8 cellular contexts compared by ENCODE assay signal in the genomic region with DNA sequence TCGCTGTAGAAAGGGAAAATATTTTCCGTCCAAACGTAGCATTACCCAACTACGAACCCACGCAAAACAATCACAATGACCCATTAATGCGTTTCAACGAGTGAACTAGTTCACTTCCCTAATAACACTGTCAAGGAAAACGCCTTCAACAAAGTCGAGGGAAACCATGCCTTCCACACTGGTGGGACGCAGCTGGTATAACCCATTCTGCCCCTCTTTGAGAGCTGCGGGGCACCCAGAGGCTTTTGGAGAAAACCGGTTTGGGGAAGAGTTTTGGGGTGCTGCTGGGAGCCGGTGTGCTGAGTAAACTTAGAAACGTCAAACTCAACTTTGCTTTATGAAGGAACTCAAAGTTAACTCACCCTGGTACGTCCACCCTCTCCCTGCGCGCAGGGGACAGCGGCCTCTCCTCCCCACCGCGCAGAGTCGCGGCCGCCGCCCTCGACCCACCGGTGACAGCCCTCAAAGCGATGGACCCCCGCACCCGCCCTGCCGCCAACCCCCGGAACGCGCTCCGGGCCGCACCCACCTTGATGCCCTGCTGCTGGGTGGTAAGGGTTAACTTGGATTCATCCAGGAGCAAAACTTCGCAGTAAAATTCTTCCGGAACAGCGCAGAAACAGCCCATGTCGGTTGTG. TPM values are rescaled to one million over a fixed set of nuclear protein-coding genes. Genes with fewer than 3 reads are reported as not detected.
A peak's percentile ranks its signal among the peaks of the same experiment; 100 is the strongest.
DNase-seq lines count a peak whose midpoint lies in the region; TF ChIP-seq lines count a peak whose summit lies in the region.

No MANE protein-coding gene starts in this region.

- H3K27me3 Mint-ChIP-seq in endodermal cell (ENCODE audit: insufficient read depth) = peaks cover 82% of the 10 kb centered on the region

- DNase-seq in DMS79 (lab: John Stamatoyannopoulos, UW) = peak; percentile 2
- no peak for DNase-seq in endodermal cell
- DNase-seq in NCI-H446 treated with DMSO at 0.1 percent for 48 hours (lab: John Stamatoyannopoulos, UW) = no peak
- no peak for DNase-seq in central memory CD4-positive, alpha-beta T cell
- no peak for DNase-seq in BE2C
- DNase-seq in G401 (ENCODE audit: low spot score) = no peak

- H2AFZ ChIP-seq in OCI-LY3 (ENCODE audit: low read depth, low read length) = no peak overlapping the region

- WGBS in endodermal cell (ENCODE audit: insufficient coverage in 1 of 2, insufficient read length in 1 of 2), 2 experiments = 1% methylated on average over 20 to 39 of the region's 39 CpGs

- H3K27me3 ChIP-seq in OCI-LY3 (ENCODE audit: low read depth, low read length) (peaks cover 5% of the 10 kb centered on the region), endodermal cell (ENCODE audit: control insufficient read depth, insufficient read depth, low read length, poor library complexity, severe bottlenecking) (peaks cover 68% of the 10 kb centered on the region), muscle layer of duodenum (ENCODE audit: low read depth, low read length) (no peaks in the 10 kb centered on the region), BE2C (peaks cover 91% of the 10 kb centered on the region)

- no peaks in the 10 kb centered on the region for H3K79me2 ChIP-seq in OCI-LY3 (ENCODE audit: low read length)

- H3K9me3 ChIP-seq in OCI-LY3 (ENCODE audit: insufficient read depth, low read length) (no peaks in the 10 kb centered on the region), endodermal cell (ENCODE audit: control insufficient read depth, low read length) (no peaks in the 10 kb centered on the region), muscle layer of duodenum (ENCODE audit: control insufficient read depth in 1 of 2, low read length in 2 of 2) (no peaks in the 10 kb centered on the region), BE2C (no peaks in the 10 kb centered on the region; the same call in 1 of the 2 replicates)

- no peak overlapping the region for H3K9ac ChIP-seq in OCI-LY3 (ENCODE audit: low read length)
- H3K9ac ChIP-seq in endodermal cell (ENCODE audit: extremely low read depth, low read length, poor library complexity, severe bottlenecking) = peak overlapping the region; percentile 16

- H3K27ac Mint-ChIP-seq in endodermal cell = no peak overlapping the region

- H3K4me1 Mint-ChIP-seq in endodermal cell = peaks cover 35% of the 10 kb centered on the region

- peak overlapping the region; percentile 22; the same call in 1 of the 2 replicates for H3K4me3 ChIP-seq in OCI-LY3 (ENCODE audit: low read length)
- H3K4me3 ChIP-seq in endodermal cell (ENCODE audit: low read length) = peak overlapping the region; percentile 85
- peak overlapping the region; percentile 84 to 89 for H3K4me3 ChIP-seq in muscle layer of duodenum (ENCODE audit: low read depth in 1 of 2, low read length in 2 of 2)
- H3K4me3 ChIP-seq in BE2C (ENCODE audit: low read depth, low read length) = no peak overlapping the region; the same call in 1 of the 2 replicates

- in situ Hi-C loops in G401 (cut with HindIII; ENCODE audit: low sequenced_read_pairs) = no loop called here

- H3K4me1 ChIP-seq in OCI-LY3 (ENCODE audit: low read length) (no peaks in the 10 kb centered on the region), endodermal cell (ENCODE audit: control insufficient read depth, insufficient read depth, low read length) (peaks cover 17% of the 10 kb centered on the region), muscle layer of duodenum (ENCODE audit: control insufficient read depth in 1 of 2, insufficient read depth in 2 of 2, low read length in 2 of 2) (peaks cover 0 to 9% of the 10 kb centered on the region in 2 donors), BE2C (no peaks in the 10 kb centered on the region)

- H3K27ac ChIP-seq in OCI-LY3 (ENCODE audit: low read length) (no peak overlapping the region), endodermal cell (ENCODE audit: low read depth, low read length) (no peak overlapping the region), muscle layer of duodenum (ENCODE audit: low read length) (peak overlapping the region; percentile 74)

- no peaks in the 10 kb centered on the region for H3K9me3 Mint-ChIP-seq in endodermal cell

- H3K36me3 ChIP-seq in OCI-LY3 (replicated peaks; ENCODE audit: low read depth, low read length) = no peaks in the 10 kb centered on the region
- H3K36me3 ChIP-seq in endodermal cell (ENCODE audit: control insufficient read depth, insufficient read depth, low read length) = no peaks in the 10 kb centered on the region
- H3K36me3 ChIP-seq in muscle layer of duodenum (ENCODE audit: control insufficient read depth in 1 of 2, insufficient read depth in 2 of 2, low read length in 2 of 2) = no peaks in the 10 kb centered on the region
- no peaks in the 10 kb centered on the region for H3K36me3 ChIP-seq in BE2C

- TF ChIP-seq CTCF in OCI-LY3 (IDR thresholded peaks at IDR 0.05; ENCODE audit: low read depth, low read length) (no peak), endodermal cell (conservative IDR thresholded peaks at IDR 0.05) (no peak), BE2C (IDR thresholded peaks at IDR 0.05; ENCODE audit: low read depth, low read length) (no peak)

- H4K20me1 ChIP-seq in OCI-LY3 (ENCODE audit: insufficient read depth, low read length) = no peaks in the 10 kb centered on the region

- H3K4me3 Mint-ChIP-seq in endodermal cell = peak overlapping the region; percentile 73

- peak overlapping the region; percentile 31 for H3K4me2 ChIP-seq in OCI-LY3 (ENCODE audit: low read length)

- no peaks in the 10 kb centered on the region for H3K36me3 Mint-ChIP-seq in endodermal cell (ENCODE audit: low read depth)

RNA-seq across cellular contexts. Expression of gene EPB41L4A, which starts 0.5 kb away (rescaled TPM):
- 1 to 10 TPM; 7.7 to 9.9 TPM for total RNA-seq in endodermal cell
- 10.8 TPM for polyA plus RNA-seq in endodermal cell (2013, experiment 1 of 2)
- polyA plus RNA-seq in endodermal cell (2013, experiment 2 of 2) = 10.9 TPM
- polyA plus RNA-seq in BE2C (2012; ENCODE audit: insufficient read depth, insufficient read length, low read depth) = 0.15 TPM
- not detected in 2 replicates for total RNA-seq in G401 (2014; rRNA removed; shearing (Covaris generic))
